Comparison of ENCODE assay signal across 28 cellular contexts in genomic region chr12:107667464-107667863, GRCh38.
"Had no signal": no experiment of that assay in that cellular context is flagged by ENCODE, and none has a peak within 500 bp of the region (broad histone marks: within the 10 kb centered on the region; RNA-seq: fewer than 3 reads in every experiment).

No MANE protein-coding gene starts in this region.

- H3K9me3 Mint-ChIP-seq: dendritic cell treated with granulocyte-macrophage colony-stimulating factor and Interleukin-4, amounts not matched to agents 40 ng/mL and 50 ng/mL, for 4 days; effector memory CD8-positive, alpha-beta T cell; endodermal cell; mesothelial cell of epicardium; naive B cell had no signal

- H3K4me1 ChIP-seq: colonic mucosa, esophagus squamous epithelium, gastrocnemius medialis, left lung, lower lobe of right lung had no signal

- H3K36me3 Mint-ChIP-seq: mesothelial cell of epicardium, naive B cell had no signal

- H3K4me1 Mint-ChIP-seq: mesothelial cell of epicardium, naive B cell had no signal

- DNase-seq: colonic mucosa; cortex of kidney; effector CD8-positive, alpha-beta T cell; effector memory CD8-positive, alpha-beta T cell; endodermal cell; erythroblast; esophagus squamous epithelium; foreskin fibroblast; foreskin melanocyte; gastrocnemius medialis; glutamatergic neuron; head of caudate nucleus; heart right ventricle; hippocampal formation; left cardiac atrium; left lung; left ventricle myocardium superior; lower lobe of right lung; mesenchymal stem cell; mucosa of descending colon; naive B cell had no signal

- H3K4me3 ChIP-seq: colonic mucosa, esophagus squamous epithelium, gastrocnemius medialis, heart right ventricle, left lung, lower lobe of right lung, mucosa of descending colon had no signal

- H3K4me3 Mint-ChIP-seq: dendritic cell treated with granulocyte-macrophage colony-stimulating factor and Interleukin-4, amounts not matched to agents 40 ng/mL and 50 ng/mL, for 4 days; effector memory CD8-positive, alpha-beta T cell; endodermal cell; mesothelial cell of epicardium; naive B cell had no signal

- H3K27ac Mint-ChIP-seq: dendritic cell treated with granulocyte-macrophage colony-stimulating factor and Interleukin-4, amounts not matched to agents 40 ng/mL and 50 ng/mL, for 4 days; effector memory CD8-positive, alpha-beta T cell; endodermal cell; mesothelial cell of epicardium; naive B cell had no signal

- FAIRE-seq: endometrium, islet of Langerhans, keratinocyte had no signal

- ATAC-seq: effector memory CD8-positive, alpha-beta T cell; esophagus mucosa; gastrocnemius medialis; heart right ventricle; left cardiac atrium; left lung; left ventricle myocardium superior; lower lobe of right lung; mucosa of descending colon had no signal

- H3K9me3 ChIP-seq: colonic mucosa, esophagus squamous epithelium, gastrocnemius medialis, heart right ventricle, left lung, lower lobe of right lung, mucosa of descending colon had no signal

- H3K36me3 ChIP-seq: colonic mucosa, esophagus squamous epithelium, gastrocnemius medialis, heart right ventricle, left lung, lower lobe of right lung had no signal

- H3K27ac ChIP-seq: colonic mucosa, epithelial cell of prostate, esophagus squamous epithelium, gastrocnemius medialis, heart right ventricle, left lung, lower lobe of right lung had no signal
